ENCODE assay signal across 8 cellular contexts in genomic region chr3:196741401-196741761, GRCh38. TPM values are rescaled to one million over a fixed set of nuclear protein-coding genes. Genes with fewer than 3 reads are reported as not detected.
DNase-seq lines count a peak whose midpoint lies in the region; ATAC-seq, FAIRE-seq and TF ChIP-seq lines count a peak whose summit lies in the region.

No MANE protein-coding gene starts in this region.

- no peaks in the 10 kb centered on the region for H3K9me3 ChIP-seq in SJCRH30 (replicated peaks)

- H3K4me1 ChIP-seq in SJCRH30 = peaks cover 5% of the 10 kb centered on the region; the same call in 1 of the 2 replicates

- H3K36me3 ChIP-seq in SJCRH30 = no peaks in the 10 kb centered on the region; the same call in 1 of the 2 replicates

- peak; percentile 28 for FAIRE-seq in GM12891 (lab: Jason Lieb, UNC)

- no peak for TF ChIP-seq POLR2A in GM12891 (IDR thresholded peaks at IDR 0.05; ENCODE audit: low read depth, low read length)

- H3K4me3 ChIP-seq in SJCRH30 = peak overlapping the region; percentile 89
- peak overlapping the region; percentile 87 for H3K4me3 ChIP-seq in fibroblast of the aortic adventitia (ENCODE audit: low read depth, low read length)
- H3K4me3 ChIP-seq in skeletal muscle cell (ENCODE audit: low read depth, low read length) = peak overlapping the region; percentile 73

- H3K27ac ChIP-seq in SJCRH30 = peak overlapping the region; percentile 72

- ATAC-seq in HG03439 (IDR thresholded peaks at IDR 0.05; ENCODE audit: unreplicated experiment) (no peak), HG03520 (IDR thresholded peaks at IDR 0.05; ENCODE audit: unreplicated experiment) (no peak), HG03280 (IDR thresholded peaks at IDR 0.05; ENCODE audit: unreplicated experiment) (no peak), HG02678 (IDR thresholded peaks at IDR 0.05; ENCODE audit: unreplicated experiment) (no peak)

- TF ChIP-seq CTCF in fibroblast of the aortic adventitia (IDR thresholded peaks at IDR 0.05; ENCODE audit: insufficient read depth, low read length) = no peak

- no peak for DNase-seq in GM12891 (ENCODE audit: insufficient read length, low spot score)
- DNase-seq in SJCRH30 = no peak
- DNase-seq in fibroblast of the aortic adventitia (ENCODE audit: low read depth) = no peak
- no peak for DNase-seq in skeletal muscle cell (ENCODE audit: low read depth)

- no peaks in the 10 kb centered on the region for H3K27me3 ChIP-seq in SJCRH30

TF ChIP-seq in GM12891, 5 proteins besides CTCF, POLR2A, EP300 and RAD21:
- TF ChIP-seq POLR2AphosphoS5 (IDR thresholded peaks at IDR 0.05; ENCODE audit: low read depth, low read length) (no peak), TAF1 (IDR thresholded peaks at IDR 0.05; ENCODE audit: low read depth, low read length) (no peak), SPI1 (IDR thresholded peaks at IDR 0.05; ENCODE audit: low read depth, low read length) (no peak), PAX5 (IDR thresholded peaks at IDR 0.05; ENCODE audit: insufficient read depth, low read length, severe bottlenecking) (no peak), POU2F2 (IDR thresholded peaks at IDR 0.05; ENCODE audit: low read depth, low read length) (no peak)

RNA-seq across cellular contexts. Expression of gene PAK2, which starts 1.7 kb away (rescaled TPM):
- 25.7 TPM for polyA plus RNA-seq in GM12891 (2012; ENCODE audit: low read depth, missing spikeins)
- 49.1 and 51.3 TPM in 2 replicates for total RNA-seq in SJCRH30 (2014; rRNA removed; shearing (Covaris generic))
- 39.7 and 45.6 TPM in 2 replicates for total RNA-seq in fibroblast of the aortic adventitia (ENCODE audit: low replicate concordance)

RNA-seq across cellular contexts. Expression of gene PIGX, which starts 29.2 kb away (rescaled TPM):
- 15.2 TPM for polyA plus RNA-seq in GM12891 (2012; ENCODE audit: low read depth, missing spikeins)
- total RNA-seq in SJCRH30 (2014; rRNA removed; shearing (Covaris generic)) = 34.7 and 47.1 TPM in 2 replicates
- 28.0 and 33.5 TPM in 2 replicates for total RNA-seq in fibroblast of the aortic adventitia (ENCODE audit: low replicate concordance)

RNA-seq across cellular contexts. Expression of gene CEP19, which starts 29.3 kb away (rescaled TPM):
- 1.9 TPM for polyA plus RNA-seq in GM12891 (2012; ENCODE audit: low read depth, missing spikeins)
- 1.7 and 2.7 TPM in 2 replicates for total RNA-seq in SJCRH30 (2014; rRNA removed; shearing (Covaris generic))
- total RNA-seq in fibroblast of the aortic adventitia (ENCODE audit: low replicate concordance) = 4.0 and 6.5 TPM in 2 replicates
